22 cellular contexts compared by ENCODE assay signal in genomic region chr11:42237701-42238235, GRCh38.
DNase-seq lines count a peak whose midpoint lies in the region; ATAC-seq, FAIRE-seq and TF ChIP-seq lines count a peak whose summit lies in the region.
"Had no signal": no experiment of that assay in that cellular context is flagged by ENCODE, and none has a peak within 500 bp of the region (broad histone marks: within the 10 kb centered on the region; RNA-seq: fewer than 3 reads in every experiment).

No MANE protein-coding gene starts in this region.

- TF ChIP-seq CTCF in astrocyte of the cerebellum (IDR thresholded peaks at IDR 0.05; ENCODE audit: low read depth, low read length, missing control alignments) (no peak), fibroblast of the aortic adventitia (IDR thresholded peaks at IDR 0.05; ENCODE audit: insufficient read depth, low read length) (no peak)

- in situ Hi-C loops in astrocyte of the cerebellum (cut with HindIII; ENCODE audit: low sequenced_read_pairs): no loop called here

- peak; percentile 53 for DNase-seq in GM04504 (ENCODE audit: low read depth)
- DNase-seq in astrocyte of the cerebellum (ENCODE audit: low read depth): peak; percentile 15
- DNase-seq in fibroblast of the aortic adventitia (ENCODE audit: low read depth): peak; percentile 50
- DNase-seq in urothelium cell line (ENCODE audit: low spot score): peak; percentile 15
- no peak for DNase-seq in NOMO-1 treated with dmso at 0.1 percent for 144 hours (lab: John Stamatoyannopoulos, UW; ENCODE audit: unreplicated experiment)
- DNase-seq: activated CD8-positive, alpha-beta T cell treated with anti-CD3 and anti-CD28 coated beads for 36 hours; CD4-positive, alpha-beta memory T cell; H7; heart right ventricle; NCI-H1105; NCI-H2029; NCI-H526; SK-N-SH; stimulated activated CD4-positive, alpha-beta T cell treated with anti-CD3 and anti-CD28 coated beads, Interleukin-4, amount 100 ng/mL, for 24 hours; T-helper 17 cell; upper lobe of right lung had no signal

- ATAC-seq in HG03108 (IDR thresholded peaks at IDR 0.05; ENCODE audit: unreplicated experiment): no peak
- ATAC-seq in HG02981 (IDR thresholded peaks at IDR 0.05; ENCODE audit: unreplicated experiment): no peak
- ATAC-seq: activated CD8-positive, alpha-beta T cell treated with anti-CD3 and anti-CD28 coated beads for 36 hours; activated T-helper 17 cell treated with anti-CD3 and anti-CD28 coated beads, Interleukin-2, amount 50 U/mL, for 72 hours; heart right ventricle; stimulated activated effector memory CD8-positive, alpha-beta T cell treated with anti-CD3 and anti-CD28 coated beads, Interleukin-12 subunit alpha, Interleukin-12 subunit beta, amount 100 ng/mL, for 72 hours; T-helper 17 cell; upper lobe of right lung had no signal

- no peak for FAIRE-seq in urothelium cell line (lab: Jason Lieb, UNC)
- FAIRE-seq: GM19239 had no signal

- H3K4me3 ChIP-seq in astrocyte of the cerebellum (ENCODE audit: low read depth, low read length) (no peak overlapping the region), fibroblast of the aortic adventitia (ENCODE audit: low read depth, low read length) (no peak overlapping the region)
- H3K4me3 ChIP-seq: heart right ventricle, right atrium auricular region, upper lobe of right lung had no signal
